Comparison of ENCODE assay signal across 11 cellular contexts in genomic region chr16:29644338-29644857, GRCh38.
A peak's percentile ranks its signal among the peaks of the same experiment; 100 is the strongest.
DNase-seq lines count a peak whose midpoint lies in the region; ATAC-seq and FAIRE-seq lines count a peak whose summit lies in the region.
"Had no signal": no experiment of that assay in that cellular context is flagged by ENCODE, and none has a peak within 500 bp of the region (broad histone marks: within the 10 kb centered on the region; RNA-seq: fewer than 3 reads in every experiment).

No MANE protein-coding gene starts in this region.

- peak overlapping the region; percentile 81 for H3K27ac Mint-ChIP-seq in memory B cell

- H3K4me1 Mint-ChIP-seq in memory B cell = peaks cover 23% of the 10 kb centered on the region

- no peak for DNase-seq in GM18507 (ENCODE audit: extremely low spot score, insufficient read length, low read depth)
- no peak for DNase-seq in memory B cell (ENCODE audit: low spot score in 2 of 2)
- no peak for DNase-seq in HCEC 1CT
- DNase-seq in HK-2 (ENCODE audit: unreplicated experiment) = no peak
- no peak for DNase-seq in NCI-H1417 (lab: John Stamatoyannopoulos, UW)
- no peak for DNase-seq in stimulated activated CD4-positive, alpha-beta T cell treated with anti-CD3 and anti-CD28 coated beads, Interleukin-2, amount 100 ng/mL, for 24 hours
- DNase-seq: activated CD4-positive, alpha-beta T cell treated with anti-CD3 and anti-CD28 coated beads, Interleukin-2, amount 50 U/mL, for 1 hour; H7; NCI-H1048 had no signal

- H3K4me3 Mint-ChIP-seq in memory B cell = peak overlapping the region; percentile 30

- H3K9me3 Mint-ChIP-seq in memory B cell = peaks cover 2% of the 10 kb centered on the region

- peak; percentile 86 for FAIRE-seq in GM18507 (lab: Jason Lieb, UNC)

- H3K27me3 Mint-ChIP-seq in memory B cell = no peaks in the 10 kb centered on the region

- peak; percentile 46 for ATAC-seq in GM21528 (IDR thresholded peaks at IDR 0.05; ENCODE audit: low FRiP score, unreplicated experiment)
- peak; percentile 70 for ATAC-seq in HG03432 (IDR thresholded peaks at IDR 0.05; ENCODE audit: unreplicated experiment)
- peak; percentile 32 for ATAC-seq in memory B cell (ENCODE audit: low read depth)

- H3K36me3 Mint-ChIP-seq in memory B cell = no peaks in the 10 kb centered on the region
